ENCODE assay signal across 24 cellular contexts in genomic region chr7:78396190-78396589, GRCh38.
DNase-seq lines count a peak whose midpoint lies in the region; ATAC-seq and TF ChIP-seq lines count a peak whose summit lies in the region.
"Had no signal": no experiment of that assay in that cellular context is flagged by ENCODE, and none has a peak within 500 bp of the region (broad histone marks: within the 10 kb centered on the region; RNA-seq: fewer than 3 reads in every experiment).

No MANE protein-coding gene starts in this region.

- H3K4me1 ChIP-seq in SK-N-SH (ENCODE audit: control insufficient read depth in 1 of 2, insufficient read depth in 2 of 2, low read depth in 1 of 2, low read length in 1 of 2) = no peaks in the 10 kb centered on the region
- no peaks in the 10 kb centered on the region for H3K4me1 ChIP-seq in right atrium auricular region
- H3K4me1 ChIP-seq: A549; BE2C; BLaER1 treated with 17β-estradiol and CSF1 and Interleukin-3, amounts not matched to agents 10 nM and 100 nM had no signal

- no peak for TF ChIP-seq CTCF in SK-N-SH (IDR thresholded peaks at IDR 0.05)
- no peak for TF ChIP-seq CTCF in right atrium auricular region (IDR thresholded peaks at IDR 0.05)
- TF ChIP-seq CTCF in GM13976 (IDR thresholded peaks at IDR 0.05; ENCODE audit: borderline replicate concordance, control extremely low read depth, extremely low read depth, insufficient read depth, missing control alignments) = no peak

- H3F3A ChIP-seq in SK-N-SH (replicated peaks; ENCODE audit: insufficient read depth) = no peaks in the 10 kb centered on the region

- CTCF ChIA-PET in SK-N-SH (lab: Yijun Ruan, JAX) = interaction anchor here (0.7 to 1.1 kb wide), 2 partner anchors 96 to 665 kb away, joined by 3 read pairs; no protein-coding TSS in a partner anchor

- H2AFZ ChIP-seq in SK-N-SH (ENCODE audit: low read depth) = no peak overlapping the region
- H2AFZ ChIP-seq: GM23248 had no signal

- intact Hi-C loops in Right ventricle myocardium superior (cut with DNase I) (no loop called here), left cardiac atrium (cut with DNase I) (no loop called here)

- no peak for TF ChIP-seq EP300 in SK-N-SH (IDR thresholded peaks at IDR 0.05; ENCODE audit: borderline replicate concordance in 1 of 2, low read depth in 1 of 2, low read length in 1 of 2)

- no peaks in the 10 kb centered on the region for H3K79me2 ChIP-seq in SK-N-SH (ENCODE audit: insufficient read depth)

- H3K9me2 ChIP-seq in SK-N-SH = no peaks in the 10 kb centered on the region

- H3K9ac ChIP-seq in SK-N-SH = no peak overlapping the region
- H3K9ac ChIP-seq: BLaER1 treated with 17β-estradiol and CSF1 and Interleukin-3, amounts not matched to agents 10 nM and 100 nM; GM23248 had no signal

- no peaks in the 10 kb centered on the region for H3K27me3 ChIP-seq in SK-N-SH (ENCODE audit: insufficient read depth)
- H3K27me3 ChIP-seq in right atrium auricular region = no peaks in the 10 kb centered on the region

- TF ChIP-seq RAD21 in SK-N-SH (IDR thresholded peaks at IDR 0.05; ENCODE audit: low read length) = no peak

- H3K9me3 ChIP-seq in SK-N-SH (no peaks in the 10 kb centered on the region), right atrium auricular region (no peaks in the 10 kb centered on the region)
- H3K9me3 ChIP-seq: A549; BE2C; BLaER1 treated with 17β-estradiol and CSF1 and Interleukin-3, amounts not matched to agents 10 nM and 100 nM had no signal

- POLR2A ChIA-PET in SK-N-SH (lab: Yijun Ruan, JAX) = no interaction called here

- 0 out of 2 replicates have a peak overlapping the region, but pooled peaks have one; percentile 4 for H3K4me2 ChIP-seq in SK-N-SH
- H3K4me2 ChIP-seq: A549; BLaER1 treated with 17β-estradiol and CSF1 and Interleukin-3, amounts not matched to agents 10 nM and 100 nM had no signal

- no peak overlapping the region for H3K4me3 ChIP-seq in SK-N-SH (ENCODE audit: low read depth in 2 of 2, low read length in 1 of 2)
- H3K4me3 ChIP-seq in right atrium auricular region = no peak overlapping the region
- H3K4me3 ChIP-seq: A549; BLaER1 treated with 17β-estradiol and CSF1 and Interleukin-3, amounts not matched to agents 10 nM and 100 nM; GM12878 had no signal

- no peak for DNase-seq in SK-N-SH
- no peak for DNase-seq in Right ventricle myocardium superior
- DNase-seq in left cardiac atrium = no peak
- DNase-seq in right atrium auricular region (ENCODE audit: low spot score) = no peak
- DNase-seq in T-helper 2 cell = no peak
- DNase-seq in A172 (ENCODE audit: low spot score) = no peak
- no peak for DNase-seq in GM13976 (ENCODE audit: low spot score)
- DNase-seq: ACHN; AML-193; BE2C; CD4-positive, alpha-beta T cell; CD8-positive, alpha-beta memory T cell; DMS 273 treated with DMSO at 0.1 percent for 48 hours; DMS79; EL; GDM1; GM23248; H7; HCEC 1CT had no signal

- H4K20me1 ChIP-seq in SK-N-SH (ENCODE audit: insufficient read depth) = no peaks in the 10 kb centered on the region
- H4K20me1 ChIP-seq: BLaER1 treated with 17β-estradiol and CSF1 and Interleukin-3, amounts not matched to agents 10 nM and 100 nM had no signal

- H3K36me3 ChIP-seq in SK-N-SH (replicated peaks in 1 of 2; ENCODE audit: control insufficient read depth in 1 of 2, insufficient read depth in 2 of 2, low read length in 1 of 2) (no peaks in the 10 kb centered on the region), right atrium auricular region (no peaks in the 10 kb centered on the region)
- H3K36me3 ChIP-seq: BE2C; BLaER1 treated with 17β-estradiol and CSF1 and Interleukin-3, amounts not matched to agents 10 nM and 100 nM had no signal

- 75% methylated on average over 4 of the region's 4 CpGs for WGBS in SK-N-SH (ENCODE audit: low lambda C conversion rate)

- in situ Hi-C loops in GM13976 (cut with MboI; ENCODE audit: low sequenced_read_pairs, unreplicated experiment) = no loop called here

- no peak for ATAC-seq in SK-N-SH treated with all-trans-retinoic acid at 6 μM for 48 hours
- peak; percentile 86 for ATAC-seq in Right ventricle myocardium superior (ENCODE audit: poor library complexity)
- ATAC-seq in left cardiac atrium = peak; percentile 55 to 78
- ATAC-seq: A549, GM12878 had no signal

- peak overlapping the region in 1 of 2 experiments; percentile 43; a peak in 1 of 4 replicates for H3K27ac ChIP-seq in SK-N-SH (ENCODE audit: low read depth in 2 of 2, low read length in 1 of 2)
- H3K27ac ChIP-seq in right atrium auricular region = peak overlapping the region; percentile 11 to 26
- H3K27ac ChIP-seq: 22Rv1; A549; BLaER1 treated with 17β-estradiol and CSF1 and Interleukin-3, amounts not matched to agents 10 nM and 100 nM; GM23248 had no signal

TF ChIP-seq in SK-N-SH, 30 proteins besides CTCF, POLR2A, EP300 and RAD21:
- no peak for TF ChIP-seq GATA2 (CRISPR knock-in tag; IDR thresholded peaks at IDR 0.05)
- no peak for TF ChIP-seq RCOR1 (IDR thresholded peaks at IDR 0.05; ENCODE audit: low read length)
TF ChIP-seq in SK-N-SH: peak in this region for 0.

TF ChIP-seq in SK-N-SH treated with all-trans-retinoic acid at 6 μM for 48 hours, 23 proteins besides CTCF, POLR2A, EP300 and RAD21:
- TF ChIP-seq ZNF70 (CRISPR knock-in tag; IDR thresholded peaks at IDR 0.05) (no peak), TOX (CRISPR knock-in tag; IDR thresholded peaks at IDR 0.05; ENCODE audit: borderline replicate concordance) (no peak), ARNTL (CRISPR knock-in tag; IDR thresholded peaks at IDR 0.05; ENCODE audit: borderline replicate concordance, low read depth) (no peak), ZNF565 (CRISPR knock-in tag; conservative IDR thresholded peaks at IDR 0.05; ENCODE audit: low read depth) (no peak)
